11 cellular contexts compared by ENCODE assay signal in the genomic region with DNA sequence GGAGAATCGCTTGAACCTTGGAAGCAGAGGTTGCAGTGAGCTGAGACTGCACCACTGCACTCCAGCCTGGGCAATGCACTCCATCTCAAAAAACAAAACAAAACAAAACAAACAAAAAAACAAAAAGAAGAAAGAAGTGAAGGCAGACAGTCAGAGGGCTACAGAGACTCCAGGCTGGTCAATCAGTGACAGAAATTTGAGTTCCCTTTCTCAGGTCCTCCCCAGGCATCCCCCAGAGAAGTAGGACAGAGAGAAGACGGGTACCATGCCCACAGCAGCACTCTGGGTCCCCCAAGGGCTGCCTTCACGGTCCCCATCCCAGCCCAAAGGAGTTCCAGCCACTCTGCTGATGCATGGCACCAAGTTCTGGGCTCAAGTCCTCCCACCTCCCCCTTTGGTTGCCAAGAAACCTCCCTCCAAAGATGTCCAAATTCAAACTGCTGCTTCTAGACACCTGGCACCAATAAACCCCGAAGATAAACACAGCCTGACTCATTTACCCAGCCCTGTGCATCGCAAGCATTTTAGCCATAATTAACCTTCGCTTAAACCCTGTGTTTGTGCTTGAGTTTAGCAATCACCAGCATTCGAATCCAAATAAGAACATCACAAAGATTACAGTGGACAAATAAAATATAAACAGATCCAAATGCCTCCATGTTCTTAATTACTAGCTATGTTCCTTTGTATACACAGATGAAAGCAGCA. TPM values are rescaled to one million over a fixed set of nuclear protein-coding genes. Genes with fewer than 3 reads are reported as not detected.
DNase-seq lines count a peak whose midpoint lies in the region; ATAC-seq and TF ChIP-seq lines count a peak whose summit lies in the region.
"Had no signal": no experiment of that assay in that cellular context is flagged by ENCODE, and none has a peak within 500 bp of the region (broad histone marks: within the 10 kb centered on the region; RNA-seq: fewer than 3 reads in every experiment).

No MANE protein-coding gene starts in this region.

- H4K20me1 ChIP-seq in GM23338 (replicated peaks; ENCODE audit: insufficient read depth) = no peaks in the 10 kb centered on the region; the same call in 1 of the 2 replicates

- no peaks in the 10 kb centered on the region for H3F3A ChIP-seq in GM23338 (replicated peaks; ENCODE audit: low read depth)

- H3K36me3 ChIP-seq in CD4-positive, CD25-positive, alpha-beta regulatory T cell (ENCODE audit: control insufficient read depth, insufficient read depth, low read length) = peaks cover 42% of the 10 kb centered on the region
- H3K36me3 ChIP-seq in GM23338 (ENCODE audit: insufficient read depth) (no peaks in the 10 kb centered on the region), tibial artery (no peaks in the 10 kb centered on the region), upper lobe of left lung (no peaks in the 10 kb centered on the region)
- H3K36me3 ChIP-seq: breast epithelium had no signal

- WGBS in upper lobe of left lung, 2 donors = 76 to 91% methylated on average over 7 of the region's 7 CpGs

- intact Hi-C loops in tibial artery (cut with DNase I; ENCODE audit: low total_unique reads) = no loop called here

- H3K27ac Mint-ChIP-seq in CD4-positive, CD25-positive, alpha-beta regulatory T cell = peak overlapping the region; percentile 80 to 97 (median 96)
- H3K27ac Mint-ChIP-seq in GM23338 (0 out of 2 replicates have a peak overlapping the region, but pooled peaks have one; percentile 3), T-helper 17 cell (peak overlapping the region; percentile 99), glutamatergic neuron (ENCODE audit: unreplicated experiment) (no peak overlapping the region)

- no peaks in the 10 kb centered on the region for H3K27me3 Mint-ChIP-seq in CD4-positive, CD25-positive, alpha-beta regulatory T cell
- H3K27me3 Mint-ChIP-seq in GM23338 (ENCODE audit: insufficient read depth, low read depth, poor library complexity) (peaks cover 1% of the 10 kb centered on the region), T-helper 17 cell (no peaks in the 10 kb centered on the region), glutamatergic neuron (ENCODE audit: unreplicated experiment) (peaks cover 8% of the 10 kb centered on the region)

- peak overlapping the region; percentile 37 for H3K27ac ChIP-seq in CD4-positive, CD25-positive, alpha-beta regulatory T cell (ENCODE audit: insufficient read depth, low read length, poor library complexity, severe bottlenecking)
- H3K27ac ChIP-seq in GM23338 (ENCODE audit: low read depth) = no peak overlapping the region
- H3K27ac ChIP-seq in tibial artery = no peak overlapping the region
- no peak overlapping the region for H3K27ac ChIP-seq in upper lobe of left lung
- H3K27ac ChIP-seq: breast epithelium had no signal

- TF ChIP-seq POLR2A in upper lobe of left lung (IDR thresholded peaks at IDR 0.05) = no peak

- H3K79me2 ChIP-seq in GM23338 (replicated peaks; ENCODE audit: insufficient read depth) = peaks cover 85% of the 10 kb centered on the region

- no peak for DNase-seq in CD4-positive, CD25-positive, alpha-beta regulatory T cell
- DNase-seq in GM23338 (ENCODE audit: low spot score) (no peak), T-helper 17 cell (no peak), glutamatergic neuron (no peak), tibial artery (no peak), SKM-1 treated with dmso at 0.1 percent for 144 hours (lab: John Stamatoyannopoulos, UW; ENCODE audit: unreplicated experiment) (no peak), upper lobe of left lung (no peak)
- DNase-seq: hypothalamus, SW 1271 had no signal

- TF ChIP-seq CTCF in GM23338 (conservative IDR thresholded peaks at IDR 0.05; ENCODE audit: low read depth in 2 of 2) = no peak
- no peak for TF ChIP-seq CTCF in glutamatergic neuron (IDR thresholded peaks at IDR 0.05; ENCODE audit: partially characterized antibody, unreplicated experiment)
- TF ChIP-seq CTCF in tibial artery (IDR thresholded peaks at IDR 0.05) = no peak
- TF ChIP-seq CTCF in upper lobe of left lung (IDR thresholded peaks at IDR 0.05) = no peak

- H2AFZ ChIP-seq in GM23338 = no peak overlapping the region

- no peak for TF ChIP-seq EP300 in upper lobe of left lung (IDR thresholded peaks at IDR 0.05)

- no peaks in the 10 kb centered on the region for H3K27me3 ChIP-seq in CD4-positive, CD25-positive, alpha-beta regulatory T cell (ENCODE audit: control insufficient read depth, insufficient read depth, low read length)
- no peaks in the 10 kb centered on the region for H3K27me3 ChIP-seq in GM23338 (ENCODE audit: insufficient read depth)
- H3K27me3 ChIP-seq in tibial artery = no peaks in the 10 kb centered on the region
- no peaks in the 10 kb centered on the region for H3K27me3 ChIP-seq in upper lobe of left lung
- H3K27me3 ChIP-seq: breast epithelium had no signal

- H3K4me3 Mint-ChIP-seq in CD4-positive, CD25-positive, alpha-beta regulatory T cell = peak overlapping the region; percentile 17 to 53 (median 39)
- no peak overlapping the region for H3K4me3 Mint-ChIP-seq in GM23338
- H3K4me3 Mint-ChIP-seq in T-helper 17 cell = peak overlapping the region; percentile 7
- peak overlapping the region; percentile 73 for H3K4me3 Mint-ChIP-seq in glutamatergic neuron (ENCODE audit: unreplicated experiment)

- H3K9me3 Mint-ChIP-seq in CD4-positive, CD25-positive, alpha-beta regulatory T cell = no peaks in the 10 kb centered on the region
- H3K9me3 Mint-ChIP-seq in GM23338 (no peaks in the 10 kb centered on the region), glutamatergic neuron (ENCODE audit: unreplicated experiment) (peaks cover 17% of the 10 kb centered on the region)

- peaks cover 68% of the 10 kb centered on the region for H3K36me3 Mint-ChIP-seq in CD4-positive, CD25-positive, alpha-beta regulatory T cell
- H3K36me3 Mint-ChIP-seq in GM23338 (ENCODE audit: low read depth) (peaks cover 13% of the 10 kb centered on the region), T-helper 17 cell (ENCODE audit: low read depth) (peaks cover 8% of the 10 kb centered on the region), glutamatergic neuron (ENCODE audit: unreplicated experiment) (no peaks in the 10 kb centered on the region)

- H3K4me3 ChIP-seq in CD4-positive, CD25-positive, alpha-beta regulatory T cell (ENCODE audit: low read depth, low read length) = no peak overlapping the region
- H3K4me3 ChIP-seq in GM23338 (no peak overlapping the region), tibial artery (no peak overlapping the region), upper lobe of left lung (no peak overlapping the region)
- H3K4me3 ChIP-seq: breast epithelium had no signal

- peaks cover 92% of the 10 kb centered on the region for H3K4me1 ChIP-seq in CD4-positive, CD25-positive, alpha-beta regulatory T cell (ENCODE audit: control insufficient read depth, insufficient read depth, low read length, poor library complexity, severe bottlenecking)
- peaks cover 32% of the 10 kb centered on the region for H3K4me1 ChIP-seq in GM23338 (ENCODE audit: insufficient read depth)
- no peaks in the 10 kb centered on the region for H3K4me1 ChIP-seq in tibial artery
- H3K4me1 ChIP-seq in upper lobe of left lung = peaks cover 0 to 14% (median 7%) of the 10 kb centered on the region in 4 donors
- H3K4me1 ChIP-seq: breast epithelium had no signal

- ATAC-seq in CD4-positive, CD25-positive, alpha-beta regulatory T cell (ENCODE audit: low read depth in 2 of 2) = no peak
- ATAC-seq in GM23338 = no peak
- ATAC-seq in T-helper 17 cell = no peak
- no peak for ATAC-seq in GM19328 (IDR thresholded peaks at IDR 0.05; ENCODE audit: unreplicated experiment)
- no peak for ATAC-seq in upper lobe of left lung (ENCODE audit: low FRiP score in 2 of 2)

- no peak overlapping the region for H3K4me2 ChIP-seq in GM23338

- H3K4me1 Mint-ChIP-seq in CD4-positive, CD25-positive, alpha-beta regulatory T cell = peaks cover 48 to 96% (median 78%) of the 10 kb centered on the region in 4 donors
- H3K4me1 Mint-ChIP-seq in GM23338 (peaks cover 46% of the 10 kb centered on the region), T-helper 17 cell (peaks cover 81% of the 10 kb centered on the region), glutamatergic neuron (ENCODE audit: low read depth, unreplicated experiment) (peaks cover 69% of the 10 kb centered on the region)

- no peaks in the 10 kb centered on the region for H3K9me2 ChIP-seq in GM23338 (ENCODE audit: insufficient read depth)

- no peaks in the 10 kb centered on the region for H3K9me3 ChIP-seq in CD4-positive, CD25-positive, alpha-beta regulatory T cell (ENCODE audit: control insufficient read depth in 2 of 2, low read length in 2 of 2)
- H3K9me3 ChIP-seq in T-helper 17 cell (ENCODE audit: control insufficient read depth, low read length, poor library complexity, severe bottlenecking) (no peaks in the 10 kb centered on the region), tibial artery (no peaks in the 10 kb centered on the region), upper lobe of left lung (no peaks in the 10 kb centered on the region)

RNA-seq across cellular contexts. Expression of a gene that starts 24.0 kb away (rescaled TPM):
- 480 TPM for total RNA-seq in CD4-positive, CD25-positive, alpha-beta regulatory T cell
- 100 to 1,000 TPM in 1 of 4 donors, 10 to 100 TPM in 3; 67.5 to 108 (median 90.2) TPM for polyA plus RNA-seq in CD4-positive, CD25-positive, alpha-beta regulatory T cell
- 48.0 and 63.0 TPM in 2 replicates for total RNA-seq in GM23338 (2014; rRNA removed; shearing (Covaris generic))
- polyA plus RNA-seq in GM23338 (2016; fragmentation: Nextera tagmentation; extraction: Ambion mirVana) = 17.1 and 19.3 TPM in 2 replicates
- total RNA-seq in T-helper 17 cell (100 to 1,000 TPM; 250 to 312 TPM), glutamatergic neuron (ENCODE audit: unreplicated experiment) (192 TPM), upper lobe of left lung (10 to 100 TPM; 24.6 to 61.3 (median 41.8) TPM)
